In genomic region chr2:647691-648231, GRCh38 we compare ENCODE assay signal across 18 cellular contexts.
"Had no signal": no experiment of that assay in that cellular context is flagged by ENCODE, and none has a peak within 500 bp of the region (broad histone marks: within the 10 kb centered on the region; RNA-seq: fewer than 3 reads in every experiment).

No MANE protein-coding gene starts in this region.

- H3K27ac ChIP-seq: ascending aorta, colonic mucosa, gastroesophageal sphincter, heart left ventricle, left ventricle myocardium inferior, neural progenitor cell, pancreas, thyroid gland, uterus had no signal

- DNase-seq: activated CD4-positive, alpha-beta T cell treated with anti-CD3 and anti-CD28 coated beads, Interleukin-2, amount 10 ng/mL, durations not matched to agents 7 days and 5 days; activated T-cell treated with anti-CD3 and anti-CD28 coated beads, Interleukin-2, amount 50 U/mL, for 24 hours; colonic mucosa; heart left ventricle; left ventricle myocardium inferior; naive thymus-derived CD4-positive, alpha-beta T cell; stimulated activated naive B cell treated with anti-CD40 and anti-IgM and Interleukin-4, amounts not matched to agents 10 μg/mL and 1 μg/mL and 100 μg/mL, for 72 hours; thyroid gland; uterus had no signal

- H3K9me3 ChIP-seq: ascending aorta, colonic mucosa, gastroesophageal sphincter, heart left ventricle, left ventricle myocardium inferior, mucosa of descending colon, pancreas, thyroid gland, uterus had no signal

- H3K4me1 ChIP-seq: ascending aorta, colonic mucosa, gastroesophageal sphincter, heart left ventricle, left ventricle myocardium inferior, thyroid gland, uterus had no signal

- H3K4me3 Mint-ChIP-seq: activated CD4-positive, alpha-beta T cell treated with anti-CD3 and anti-CD28 coated beads, Interleukin-2, amount 10 ng/mL, durations not matched to agents 7 days and 5 days; activated naive CD4-positive, alpha-beta T cell treated with anti-CD3 and anti-CD28 coated beads, Interleukin-2, amount 50 U/mL, for 24 hours; activated T-cell treated with anti-CD3 and anti-CD28 coated beads, Interleukin-2, amount 50 U/mL, for 24 hours; central memory CD8-positive, alpha-beta T cell; naive thymus-derived CD4-positive, alpha-beta T cell; neural progenitor cell; stimulated activated naive B cell treated with anti-CD40 and anti-IgM and Interleukin-4, amounts not matched to agents 10 μg/mL and 1 μg/mL and 100 μg/mL, for 72 hours; T-helper 1 cell treated with Interleukin-12 subunit alpha and Interleukin-12 subunit beta and Interleukin-4 antibody, amounts not matched to agents 30 μg/mL and 1 μg/mL, for 36 hours had no signal

- H2AFZ ChIP-seq: neural progenitor cell had no signal

- H3K4me2 ChIP-seq: neural progenitor cell had no signal

- H3K27ac Mint-ChIP-seq: activated CD4-positive, alpha-beta T cell treated with anti-CD3 and anti-CD28 coated beads, Interleukin-2, amount 10 ng/mL, durations not matched to agents 7 days and 5 days; activated naive CD4-positive, alpha-beta T cell treated with anti-CD3 and anti-CD28 coated beads, Interleukin-2, amount 50 U/mL, for 24 hours; activated T-cell treated with anti-CD3 and anti-CD28 coated beads, Interleukin-2, amount 50 U/mL, for 24 hours; neural progenitor cell; stimulated activated naive B cell treated with anti-CD40 and anti-IgM and Interleukin-4, amounts not matched to agents 10 μg/mL and 1 μg/mL and 100 μg/mL, for 72 hours; T-helper 1 cell treated with Interleukin-12 subunit alpha and Interleukin-12 subunit beta and Interleukin-4 antibody, amounts not matched to agents 30 μg/mL and 1 μg/mL, for 36 hours had no signal

- H3K4me1 Mint-ChIP-seq: stimulated activated naive B cell treated with anti-CD40 and anti-IgM and Interleukin-4, amounts not matched to agents 10 μg/mL and 1 μg/mL and 100 μg/mL, for 72 hours had no signal

- H3K27me3 ChIP-seq: ascending aorta, colonic mucosa, neural progenitor cell, pancreas, thyroid gland, uterus had no signal

- H3K4me3 ChIP-seq: ascending aorta, colonic mucosa, gastroesophageal sphincter, heart left ventricle, left ventricle myocardium inferior, mucosa of descending colon, neural progenitor cell, pancreas, thyroid gland, uterus had no signal

- ATAC-seq: esophagus mucosa; gastroesophageal sphincter; heart left ventricle; mucosa of descending colon; naive thymus-derived CD4-positive, alpha-beta T cell; pancreas; stimulated activated naive B cell treated with anti-CD40 and anti-IgM and Interleukin-4, amounts not matched to agents 10 μg/mL and 1 μg/mL and 100 μg/mL, for 72 hours had no signal

- H3K36me3 ChIP-seq: ascending aorta, colonic mucosa, gastroesophageal sphincter, heart left ventricle, left ventricle myocardium inferior, neural progenitor cell, pancreas, thyroid gland, uterus had no signal

- H3K36me3 Mint-ChIP-seq: activated naive CD4-positive, alpha-beta T cell treated with anti-CD3 and anti-CD28 coated beads, Interleukin-2, amount 50 U/mL, for 24 hours; neural progenitor cell; stimulated activated naive B cell treated with anti-CD40 and anti-IgM and Interleukin-4, amounts not matched to agents 10 μg/mL and 1 μg/mL and 100 μg/mL, for 72 hours had no signal

- H3K9ac ChIP-seq: neural progenitor cell had no signal

- H3K9me3 Mint-ChIP-seq: activated CD4-positive, alpha-beta T cell treated with anti-CD3 and anti-CD28 coated beads, Interleukin-2, amount 10 ng/mL, durations not matched to agents 7 days and 5 days; activated naive CD4-positive, alpha-beta T cell treated with anti-CD3 and anti-CD28 coated beads, Interleukin-2, amount 50 U/mL, for 24 hours; activated T-cell treated with anti-CD3 and anti-CD28 coated beads, Interleukin-2, amount 50 U/mL, for 24 hours; central memory CD8-positive, alpha-beta T cell; naive thymus-derived CD4-positive, alpha-beta T cell; stimulated activated naive B cell treated with anti-CD40 and anti-IgM and Interleukin-4, amounts not matched to agents 10 μg/mL and 1 μg/mL and 100 μg/mL, for 72 hours; T-helper 1 cell treated with Interleukin-12 subunit alpha and Interleukin-12 subunit beta and Interleukin-4 antibody, amounts not matched to agents 30 μg/mL and 1 μg/mL, for 36 hours had no signal
